In the genomic region with DNA sequence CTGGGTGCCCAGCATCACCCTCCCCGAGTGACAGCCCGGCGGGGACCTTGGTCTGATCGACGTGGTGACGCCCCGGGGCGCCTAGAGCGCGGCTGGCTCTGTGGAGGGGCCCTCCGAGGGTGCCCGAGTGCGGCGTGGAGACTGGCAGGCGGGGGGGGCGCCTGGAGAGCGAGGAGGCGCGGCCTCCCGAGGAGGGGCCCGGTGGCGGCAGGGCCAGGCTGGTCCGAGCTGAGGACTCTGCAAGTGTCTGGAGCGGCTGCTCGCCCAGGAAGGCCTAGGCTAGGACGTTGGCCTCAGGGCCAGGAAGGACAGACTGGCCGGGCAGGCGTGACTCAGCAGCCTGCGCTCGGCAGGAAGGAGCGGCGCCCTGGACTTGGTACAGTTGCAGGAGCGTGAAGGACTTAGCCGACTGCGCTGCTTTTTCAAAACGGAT, we compare ENCODE assay signal across 8 cellular contexts. TPM values are rescaled to one million over a fixed set of nuclear protein-coding genes. Genes with fewer than 3 reads are reported as not detected.
DNase-seq lines count a peak whose midpoint lies in the region; ATAC-seq and TF ChIP-seq lines count a peak whose summit lies in the region.

No MANE protein-coding gene starts in this region.

- ATAC-seq in activated CD4-positive, CD25-positive, alpha-beta regulatory T cell treated with anti-CD3 and anti-CD28 coated beads, Interleukin-2, amount 50 U/mL, for 24 hours = no peak
- ATAC-seq in GM18502 (IDR thresholded peaks at IDR 0.05; ENCODE audit: poor library complexity, unreplicated experiment) = no peak

- peak overlapping the region; percentile 99 for H3K4me2 ChIP-seq in neural cell (ENCODE audit: low read length)

- H3K4me1 ChIP-seq in adipocyte (ENCODE audit: control insufficient read depth, insufficient read depth, low read length) = peaks cover 22% of the 10 kb centered on the region

- peaks cover 9% of the 10 kb centered on the region for H3K27me3 Mint-ChIP-seq in type B pancreatic cell

- no peak for TF ChIP-seq RAD21 in neural cell (conservative IDR thresholded peaks at IDR 0.05)

- TF ChIP-seq CTCF in neural cell (IDR thresholded peaks at IDR 0.05; ENCODE audit: poor library complexity, severe bottlenecking) (no peak), type B pancreatic cell (conservative IDR thresholded peaks at IDR 0.05) (no peak)

- H2AFZ ChIP-seq in neural cell (ENCODE audit: low read depth, low read length) = no peak overlapping the region

- no peaks in the 10 kb centered on the region for H3K9me2 ChIP-seq in neural cell (ENCODE audit: insufficient read depth, low read length)

- H3K36me3 Mint-ChIP-seq in type B pancreatic cell = no peaks in the 10 kb centered on the region

- H3K9me3 Mint-ChIP-seq in type B pancreatic cell = no peaks in the 10 kb centered on the region

- H3K79me2 ChIP-seq in neural cell (replicated peaks; ENCODE audit: insufficient read depth, low read length) = peaks cover 47% of the 10 kb centered on the region

- H3K4me3 Mint-ChIP-seq in type B pancreatic cell = peak overlapping the region; percentile 94

- H3K27ac ChIP-seq in neural cell (ENCODE audit: low read length) = peak overlapping the region; percentile 99

- H3K27me3 ChIP-seq in adipocyte (replicated peaks; ENCODE audit: control insufficient read depth, insufficient read depth, low read length) (peaks cover 21% of the 10 kb centered on the region), neural cell (ENCODE audit: insufficient read depth, low read depth, low read length) (no peaks in the 10 kb centered on the region)

- peaks cover 13% of the 10 kb centered on the region for H3F3A ChIP-seq in neural cell (ENCODE audit: insufficient read depth, low read length, poor library complexity, severe bottlenecking)

- TF ChIP-seq EP300 in neural cell (conservative IDR thresholded peaks at IDR 0.05; ENCODE audit: poor library complexity, severe bottlenecking) = no peak

- H3K36me3 ChIP-seq in adipocyte (ENCODE audit: control insufficient read depth, insufficient read depth, low read length, severe bottlenecking) (no peaks in the 10 kb centered on the region), neural cell (ENCODE audit: insufficient read depth, low read length) (no peaks in the 10 kb centered on the region)

- H3K27ac Mint-ChIP-seq in type B pancreatic cell = peak overlapping the region; percentile 92

- H3K9me3 ChIP-seq in adipocyte (ENCODE audit: control insufficient read depth, low read length) = no peaks in the 10 kb centered on the region
- no peaks in the 10 kb centered on the region for H3K9me3 ChIP-seq in neural cell (ENCODE audit: low read length)

- peaks cover 16% of the 10 kb centered on the region for H4K20me1 ChIP-seq in neural cell (ENCODE audit: insufficient read depth)

- peak overlapping the region; percentile 86 for H3K9ac ChIP-seq in adipocyte (ENCODE audit: low read length)
- H3K9ac ChIP-seq in neural cell (ENCODE audit: low read length) = peak overlapping the region; percentile 99

- DNase-seq in activated CD4-positive, CD25-positive, alpha-beta regulatory T cell treated with anti-CD3 and anti-CD28 coated beads, Interleukin-2, amount 50 U/mL, for 72 hours = peak; percentile 65
- DNase-seq in RKO (ENCODE audit: low spot score) (peak; percentile 91), adipocyte (ENCODE audit: low read depth) (peak; percentile 79), glomerular visceral epithelial cell (ENCODE audit: extremely low spot score) (peak; percentile 75), type B pancreatic cell (ENCODE audit: extremely low spot score, unreplicated experiment) (no peak)

- H3K4me3 ChIP-seq in adipocyte (ENCODE audit: low read length) (peak overlapping the region; percentile 84), neural cell (ENCODE audit: low read length) (peak overlapping the region; percentile 94)

- H3K4me1 Mint-ChIP-seq in type B pancreatic cell (ENCODE audit: unreplicated experiment) = peaks cover 20% of the 10 kb centered on the region

TF ChIP-seq in neural cell, 6 proteins besides CTCF, POLR2A, EP300 and RAD21:
- TF ChIP-seq, protein P1, sequence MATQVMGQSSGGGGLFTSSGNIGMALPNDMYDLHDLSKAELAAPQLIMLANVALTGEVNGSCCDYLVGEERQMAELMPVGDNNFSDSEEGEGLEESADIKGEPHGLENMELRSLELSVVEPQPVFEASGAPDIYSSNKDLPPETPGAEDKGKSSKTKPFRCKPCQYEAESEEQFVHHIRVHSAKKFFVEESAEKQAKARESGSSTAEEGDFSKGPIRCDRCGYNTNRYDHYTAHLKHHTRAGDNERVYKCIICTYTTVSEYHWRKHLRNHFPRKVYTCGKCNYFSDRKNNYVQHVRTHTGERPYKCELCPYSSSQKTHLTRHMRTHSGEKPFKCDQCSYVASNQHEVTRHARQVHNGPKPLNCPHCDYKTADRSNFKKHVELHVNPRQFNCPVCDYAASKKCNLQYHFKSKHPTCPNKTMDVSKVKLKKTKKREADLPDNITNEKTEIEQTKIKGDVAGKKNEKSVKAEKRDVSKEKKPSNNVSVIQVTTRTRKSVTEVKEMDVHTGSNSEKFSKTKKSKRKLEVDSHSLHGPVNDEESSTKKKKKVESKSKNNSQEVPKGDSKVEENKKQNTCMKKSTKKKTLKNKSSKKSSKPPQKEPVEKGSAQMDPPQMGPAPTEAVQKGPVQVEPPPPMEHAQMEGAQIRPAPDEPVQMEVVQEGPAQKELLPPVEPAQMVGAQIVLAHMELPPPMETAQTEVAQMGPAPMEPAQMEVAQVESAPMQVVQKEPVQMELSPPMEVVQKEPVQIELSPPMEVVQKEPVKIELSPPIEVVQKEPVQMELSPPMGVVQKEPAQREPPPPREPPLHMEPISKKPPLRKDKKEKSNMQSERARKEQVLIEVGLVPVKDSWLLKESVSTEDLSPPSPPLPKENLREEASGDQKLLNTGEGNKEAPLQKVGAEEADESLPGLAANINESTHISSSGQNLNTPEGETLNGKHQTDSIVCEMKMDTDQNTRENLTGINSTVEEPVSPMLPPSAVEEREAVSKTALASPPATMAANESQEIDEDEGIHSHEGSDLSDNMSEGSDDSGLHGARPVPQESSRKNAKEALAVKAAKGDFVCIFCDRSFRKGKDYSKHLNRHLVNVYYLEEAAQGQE (IDR thresholded peaks at IDR 0.05; ENCODE audit: borderline replicate concordance) = no peak
- TF ChIP-seq MXI1 (conservative IDR thresholded peaks at IDR 0.05; ENCODE audit: poor library complexity, severe bottlenecking) (no peak), SMC3 (conservative IDR thresholded peaks at IDR 0.05; ENCODE audit: poor library complexity) (no peak)

RNA-seq across cellular contexts. Expression of a gene that starts 1.3 kb away (rescaled TPM):
- 158 and 161 TPM in 2 replicates for polyA plus RNA-seq in neural cell
- 29.2 and 40.4 TPM in 2 replicates for polyA minus RNA-seq in neural cell
- 10.9 and 12.2 TPM in 2 replicates for total RNA-seq in type B pancreatic cell (ENCODE audit: low replicate concordance)
